In the genomic region with DNA sequence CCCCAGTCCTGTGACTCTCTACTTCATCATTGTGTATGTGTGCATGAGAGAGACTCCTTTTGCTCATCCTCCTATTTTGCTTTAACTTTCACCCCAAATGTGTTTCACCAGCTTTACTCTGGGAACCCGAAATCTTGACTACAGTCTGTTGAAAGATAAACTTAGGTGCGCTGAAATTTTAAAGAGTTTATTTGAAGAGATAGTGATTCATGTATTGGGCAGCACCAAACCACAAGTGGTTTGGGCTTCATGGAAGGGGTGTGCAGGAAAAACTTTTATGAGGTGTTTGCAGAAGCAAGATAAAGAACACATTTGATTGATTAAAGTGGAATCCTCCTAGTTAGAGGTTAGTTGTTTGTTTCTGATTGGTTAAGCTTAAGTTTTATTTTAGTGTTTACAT, we compare ENCODE assay signal across 1 cellular context.
TF ChIP-seq lines count a peak whose summit lies in the region.

No MANE protein-coding gene starts in this region.

TF ChIP-seq in GM23338, 12 proteins besides CTCF, POLR2A, EP300 and RAD21 (continued from another document):
- TF ChIP-seq, protein P1, sequence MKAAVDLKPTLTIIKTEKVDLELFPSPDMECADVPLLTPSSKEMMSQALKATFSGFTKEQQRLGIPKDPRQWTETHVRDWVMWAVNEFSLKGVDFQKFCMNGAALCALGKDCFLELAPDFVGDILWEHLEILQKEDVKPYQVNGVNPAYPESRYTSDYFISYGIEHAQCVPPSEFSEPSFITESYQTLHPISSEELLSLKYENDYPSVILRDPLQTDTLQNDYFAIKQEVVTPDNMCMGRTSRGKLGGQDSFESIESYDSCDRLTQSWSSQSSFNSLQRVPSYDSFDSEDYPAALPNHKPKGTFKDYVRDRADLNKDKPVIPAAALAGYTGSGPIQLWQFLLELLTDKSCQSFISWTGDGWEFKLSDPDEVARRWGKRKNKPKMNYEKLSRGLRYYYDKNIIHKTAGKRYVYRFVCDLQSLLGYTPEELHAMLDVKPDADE (IDR thresholded peaks at IDR 0.05): no peak
- TF ChIP-seq ZNF462 (CRISPR knock-in tag; IDR thresholded peaks at IDR 0.05): no peak
- no peak for TF ChIP-seq EZH2 (IDR thresholded peaks at IDR 0.05; ENCODE audit: low read depth, unreplicated experiment)
- TF ChIP-seq ZNF114 (CRISPR knock-in tag; IDR thresholded peaks at IDR 0.05): no peak
- TF ChIP-seq STAT1 (IDR thresholded peaks at IDR 0.05; ENCODE audit: unreplicated experiment): no peak
- TF ChIP-seq CREB1 (CRISPR knock-in tag; IDR thresholded peaks at IDR 0.05; ENCODE audit: low read depth): no peak
- no peak for TF ChIP-seq NANOG (IDR thresholded peaks at IDR 0.05; ENCODE audit: borderline replicate concordance)
